ENCODE assay signal across 28 cellular contexts in the genomic region with DNA sequence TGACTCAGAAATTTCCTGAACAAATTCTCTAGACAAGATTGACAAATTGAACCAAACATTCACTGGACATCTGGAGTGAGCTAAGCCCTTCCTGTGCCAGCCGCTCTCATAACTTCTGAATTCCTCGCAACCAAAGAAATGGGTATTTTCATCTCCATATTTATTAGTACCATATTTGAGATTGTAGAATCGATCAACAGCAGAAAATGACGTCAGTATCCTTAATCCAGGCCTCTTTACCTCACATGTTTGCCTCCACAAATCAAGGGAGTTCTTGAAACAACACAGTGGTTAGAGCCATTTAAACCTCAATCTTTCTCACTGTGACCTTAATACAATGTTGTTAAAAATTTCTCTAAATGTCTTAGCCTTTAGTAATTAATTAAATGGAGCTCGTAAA.
"Had no signal": no experiment of that assay in that cellular context is flagged by ENCODE, and none has a peak within 500 bp of the region (broad histone marks: within the 10 kb centered on the region; RNA-seq: fewer than 3 reads in every experiment).

No MANE protein-coding gene starts in this region.

- H3K9ac ChIP-seq: parathyroid adenoma had no signal

- H2AFZ ChIP-seq: parathyroid adenoma had no signal

- H3K27me3 ChIP-seq: ovary, spleen, stomach, thyroid gland, tibial nerve, upper lobe of left lung, vagina had no signal

- H3K9me3 ChIP-seq: ovary, psoas muscle, spleen, stomach, thoracic aorta, thyroid gland, upper lobe of left lung, vagina had no signal

- FAIRE-seq: urothelium cell line had no signal

- H3K4me1 Mint-ChIP-seq: naive B cell; naive thymus-derived CD8-positive, alpha-beta T cell; stimulated activated effector memory CD8-positive, alpha-beta T cell treated with anti-CD3 and anti-CD28 coated beads, Interleukin-12 subunit alpha, Interleukin-12 subunit beta, amount 100 ng/mL, for 72 hours; stimulated activated naive B cell treated with anti-CD40 and anti-IgM and Interleukin-4, amounts not matched to agents 10 μg/mL and 1 μg/mL and 100 μg/mL, for 72 hours had no signal

- H3K4me2 ChIP-seq: smooth muscle cell had no signal

- H3K79me2 ChIP-seq: parathyroid adenoma had no signal

- H3K4me3 ChIP-seq: ovary, psoas muscle, skin epidermis, smooth muscle cell, spleen, stomach, thoracic aorta, thyroid gland, tibial nerve, upper lobe of left lung, vagina had no signal

- H3K4me1 ChIP-seq: parathyroid adenoma, psoas muscle, spleen, stomach, thyroid gland, tibial nerve, upper lobe of left lung, vagina had no signal

- H3K27ac Mint-ChIP-seq: naive B cell; naive thymus-derived CD8-positive, alpha-beta T cell; natural killer cell treated with Interleukin-12 subunit alpha and Interleukin-12 subunit beta and Interleukin-15 and Interleukin-18, amount 100 ng/mL, for 72 hours; progenitor cell of endocrine pancreas; stimulated activated effector memory CD8-positive, alpha-beta T cell treated with anti-CD3 and anti-CD28 coated beads, Interleukin-12 subunit alpha, Interleukin-12 subunit beta, amount 100 ng/mL, for 72 hours; stimulated activated naive B cell treated with anti-CD40 and anti-IgM and Interleukin-4, amounts not matched to agents 10 μg/mL and 1 μg/mL and 100 μg/mL, for 72 hours; stimulated activated naive CD8-positive, alpha-beta T cell treated with anti-CD3 and anti-CD28 coated beads, Interleukin-15, Interleukin-2, amounts not matched to agents 100 ng/mL and 50 ng/mL, for 24 hours had no signal

- ATAC-seq: naive thymus-derived CD8-positive, alpha-beta T cell; natural killer cell treated with Interleukin-12 subunit alpha and Interleukin-12 subunit beta and Interleukin-15 and Interleukin-18, amount 100 ng/mL, for 72 hours; psoas muscle; right cardiac atrium; sciatic nerve; stimulated activated effector memory CD8-positive, alpha-beta T cell treated with anti-CD3 and anti-CD28 coated beads, Interleukin-12 subunit alpha, Interleukin-12 subunit beta, amount 100 ng/mL, for 72 hours; stimulated activated naive B cell treated with anti-CD40 and anti-IgM and Interleukin-4, amounts not matched to agents 10 μg/mL and 1 μg/mL and 100 μg/mL, for 72 hours had no signal

- H3K36me3 ChIP-seq: ovary, spleen, stomach, thoracic aorta, thyroid gland, tibial nerve, upper lobe of left lung, vagina had no signal

- DNase-seq: naive B cell; naive thymus-derived CD8-positive, alpha-beta T cell; occipital lobe; ovary; posterior cingulate gyrus; psoas muscle; right cardiac atrium; spleen; stimulated activated CD4-positive, alpha-beta T cell treated with anti-CD3 and anti-CD28 coated beads, Interleukin-12 subunit alpha, Interleukin-12 subunit beta, amount 100 ng/mL, for 4 hours; stimulated activated CD4-positive, alpha-beta T cell treated with anti-CD3 and anti-CD28 coated beads, Interleukin-1b, Interleukin-23, amount 100 ng/mL, for 48 hours; stimulated activated CD4-positive, alpha-beta T cell treated with anti-CD3 and anti-CD28 coated beads, Interleukin-4, amount 100 ng/mL, for 24 hours; stimulated activated naive B cell treated with anti-CD40 and anti-IgM and Interleukin-4, amounts not matched to agents 10 μg/mL and 1 μg/mL and 100 μg/mL, for 72 hours; stimulated activated naive CD4-positive, alpha-beta T cell treated with Interleukin-2 at 50 U/mL for 16 hours; stomach; thyroid gland; upper lobe of left lung had no signal

- H3K36me3 Mint-ChIP-seq: naive B cell; naive thymus-derived CD8-positive, alpha-beta T cell; natural killer cell treated with Interleukin-12 subunit alpha and Interleukin-12 subunit beta and Interleukin-15 and Interleukin-18, amount 100 ng/mL, for 72 hours; stimulated activated effector memory CD8-positive, alpha-beta T cell treated with anti-CD3 and anti-CD28 coated beads, Interleukin-12 subunit alpha, Interleukin-12 subunit beta, amount 100 ng/mL, for 72 hours; stimulated activated naive B cell treated with anti-CD40 and anti-IgM and Interleukin-4, amounts not matched to agents 10 μg/mL and 1 μg/mL and 100 μg/mL, for 72 hours had no signal

- H3K27me3 Mint-ChIP-seq: naive B cell; naive thymus-derived CD8-positive, alpha-beta T cell; natural killer cell treated with Interleukin-12 subunit alpha and Interleukin-12 subunit beta and Interleukin-15 and Interleukin-18, amount 100 ng/mL, for 72 hours; progenitor cell of endocrine pancreas; stimulated activated naive B cell treated with anti-CD40 and anti-IgM and Interleukin-4, amounts not matched to agents 10 μg/mL and 1 μg/mL and 100 μg/mL, for 72 hours; stimulated activated naive CD8-positive, alpha-beta T cell treated with anti-CD3 and anti-CD28 coated beads, Interleukin-15, Interleukin-2, amounts not matched to agents 100 ng/mL and 50 ng/mL, for 24 hours had no signal

- H3K27ac ChIP-seq: ovary, parathyroid adenoma, psoas muscle, skin epidermis, spleen, stomach, thoracic aorta, thyroid gland, tibial nerve, vagina had no signal

- H3K4me3 Mint-ChIP-seq: naive B cell; naive thymus-derived CD8-positive, alpha-beta T cell; natural killer cell treated with Interleukin-12 subunit alpha and Interleukin-12 subunit beta and Interleukin-15 and Interleukin-18, amount 100 ng/mL, for 72 hours; stimulated activated effector memory CD8-positive, alpha-beta T cell treated with anti-CD3 and anti-CD28 coated beads, Interleukin-12 subunit alpha, Interleukin-12 subunit beta, amount 100 ng/mL, for 72 hours; stimulated activated naive B cell treated with anti-CD40 and anti-IgM and Interleukin-4, amounts not matched to agents 10 μg/mL and 1 μg/mL and 100 μg/mL, for 72 hours; stimulated activated naive CD8-positive, alpha-beta T cell treated with anti-CD3 and anti-CD28 coated beads, Interleukin-15, Interleukin-2, amounts not matched to agents 100 ng/mL and 50 ng/mL, for 24 hours had no signal
